8 cellular contexts compared by ENCODE assay signal in genomic region chr18:12038082-12038660, GRCh38. TPM values are rescaled to one million over a fixed set of nuclear protein-coding genes. Genes with fewer than 3 reads are reported as not detected.
DNase-seq lines count a peak whose midpoint lies in the region; ATAC-seq and TF ChIP-seq lines count a peak whose summit lies in the region.

No MANE protein-coding gene starts in this region.

- H3K4me3 ChIP-seq in trophoblast cell (ENCODE audit: low read depth, low read length), result no peak overlapping the region

- H3K27me3 Mint-ChIP-seq in activated CD8-positive, alpha-beta T cell treated with anti-CD3 and anti-CD28 coated beads for 36 hours, result peaks cover 11% of the 10 kb centered on the region

- no peak overlapping the region for H4K91ac ChIP-seq in trophoblast cell (ENCODE audit: low read depth, low read length)

- H3K9ac ChIP-seq in trophoblast cell (ENCODE audit: low read length), result no peak overlapping the region

- CTCF ChIA-PET in activated CD8-positive, alpha-beta T cell treated with anti-CD3 and anti-CD28 coated beads for 36 hours (lab: Charles Lee), result interaction anchor here (0.6 to 5.3 kb wide), 20 partner anchors 8 to 383 kb away, joined by 3 to 90 read pairs (median 4); no protein-coding TSS in a partner anchor

- H3K9me3 Mint-ChIP-seq in activated CD8-positive, alpha-beta T cell treated with anti-CD3 and anti-CD28 coated beads for 36 hours, result no peaks in the 10 kb centered on the region

- ATAC-seq in Right ventricle myocardium inferior (peak; percentile 18), foreskin keratinocyte (peak; percentile 47), HG03439 (IDR thresholded peaks at IDR 0.05; ENCODE audit: unreplicated experiment) (no peak)
- ATAC-seq in activated CD8-positive, alpha-beta T cell treated with anti-CD3 and anti-CD28 coated beads for 36 hours, result peak; percentile 43

- H2AK5ac ChIP-seq in trophoblast cell (ENCODE audit: low read length), result no peak overlapping the region

- intact Hi-C loops in Right ventricle myocardium inferior (cut with DNase I) (loop anchor here (2.0 kb wide), 3 partner anchors 39 to 305 kb away; no protein-coding TSS in a partner anchor), cardiac septum (cut with DNase I) (loop anchor here (5.0 to 10.0 kb wide), 2 partner anchors 53 to 306 kb away; partner anchors contain the start of gene IMPA2)
- intact Hi-C loops in activated CD8-positive, alpha-beta T cell treated with anti-CD3 and anti-CD28 coated beads for 36 hours (cut with micrococcal nuclease), result loop anchor here (2.0 to 5.0 kb wide), 2 partner anchors 99 to 306 kb away; no protein-coding TSS in a partner anchor

- peak overlapping the region; percentile 36 for H3K4me3 Mint-ChIP-seq in activated CD8-positive, alpha-beta T cell treated with anti-CD3 and anti-CD28 coated beads for 36 hours

- H3K18ac ChIP-seq in trophoblast cell (ENCODE audit: low read length), result no peak overlapping the region

- H3K4ac ChIP-seq in trophoblast cell (ENCODE audit: low read depth, low read length), result no peak overlapping the region

- peak overlapping the region; percentile 98 for H3K4me2 ChIP-seq in trophoblast cell (ENCODE audit: low read length)

- peak overlapping the region; percentile 73 for H3K27ac ChIP-seq in foreskin keratinocyte
- H3K27ac ChIP-seq in trophoblast cell (ENCODE audit: low read depth, low read length), result no peak overlapping the region

- H3K4me1 ChIP-seq in foreskin keratinocyte, result no peaks in the 10 kb centered on the region
- peaks cover 3 to 6% of the 10 kb centered on the region in 2 experiments for H3K4me1 ChIP-seq in trophoblast cell (ENCODE audit: control insufficient read depth in 1 of 2, insufficient read depth in 2 of 2, low read length in 2 of 2)

- H2BK5ac ChIP-seq in trophoblast cell (ENCODE audit: low read depth, low read length, poor library complexity), result no peak overlapping the region

- no peaks in the 10 kb centered on the region for H3K79me1 ChIP-seq in trophoblast cell (ENCODE audit: low read length)

- no peaks in the 10 kb centered on the region for H3K36me3 Mint-ChIP-seq in activated CD8-positive, alpha-beta T cell treated with anti-CD3 and anti-CD28 coated beads for 36 hours (ENCODE audit: low read depth)

- H3K14ac ChIP-seq in trophoblast cell (ENCODE audit: low read length), result no peak overlapping the region

- no peak overlapping the region for H2BK12ac ChIP-seq in trophoblast cell (ENCODE audit: low read length)

- H4K8ac ChIP-seq in trophoblast cell (ENCODE audit: low read depth, low read length), result no peak overlapping the region

- no peaks in the 10 kb centered on the region for H3K36me3 ChIP-seq in trophoblast cell (ENCODE audit: control insufficient read depth in 1 of 2, insufficient read depth in 2 of 2, low read length in 2 of 2)

- peak overlapping the region; percentile 14 for H2AFZ ChIP-seq in trophoblast cell (ENCODE audit: insufficient read depth, low read length, poor library complexity)

- no CpG with 5 or more reads among the region's 30 CpGs for WGBS in trophoblast cell (ENCODE audit: extremely low coverage, insufficient coverage, insufficient read length)

- no peak overlapping the region for H3K23ac ChIP-seq in trophoblast cell (ENCODE audit: low read length)

- H3K79me2 ChIP-seq in trophoblast cell (ENCODE audit: control insufficient read depth, insufficient read depth, low read length, poor library complexity), result no peaks in the 10 kb centered on the region

- no peak for TF ChIP-seq CTCF in activated CD8-positive, alpha-beta T cell treated with anti-CD3 and anti-CD28 coated beads for 36 hours (IDR thresholded peaks at IDR 0.05)
- no peak for TF ChIP-seq CTCF in foreskin keratinocyte (conservative IDR thresholded peaks at IDR 0.05)

- H3K27ac Mint-ChIP-seq in activated CD8-positive, alpha-beta T cell treated with anti-CD3 and anti-CD28 coated beads for 36 hours, result no peak overlapping the region

- no peaks in the 10 kb centered on the region for H3K27me3 ChIP-seq in foreskin keratinocyte
- H3K27me3 ChIP-seq in trophoblast cell (ENCODE audit: insufficient read depth, low read length), result peaks cover 8% of the 10 kb centered on the region

- no peak overlapping the region for H4K12ac ChIP-seq in trophoblast cell (ENCODE audit: low read depth, low read length)

- H3K9me3 ChIP-seq in trophoblast cell (ENCODE audit: insufficient read depth, low read depth, low read length), result no peaks in the 10 kb centered on the region

- peaks cover 6% of the 10 kb centered on the region for H3K4me1 Mint-ChIP-seq in activated CD8-positive, alpha-beta T cell treated with anti-CD3 and anti-CD28 coated beads for 36 hours (ENCODE audit: low read depth)

- H2BK120ac ChIP-seq in trophoblast cell (ENCODE audit: insufficient read depth, low read length, poor library complexity), result no peak overlapping the region

- DNase-seq in Right ventricle myocardium inferior (ENCODE audit: missing footprints) (no peak), cardiac septum (ENCODE audit: low spot score) (no peak), foreskin keratinocyte (peak in 1 of 2 donors; percentile 44), trophoblast cell (peak in 1 of 2 donors; percentile 23), NOMO-1 (lab: John Stamatoyannopoulos, UW; ENCODE audit: unreplicated experiment in 2 of 2) (no peak), hippocampal formation (lab: John Stamatoyannopoulos, UW) (no peak)
- peak; percentile 57 for DNase-seq in activated CD8-positive, alpha-beta T cell treated with anti-CD3 and anti-CD28 coated beads for 36 hours

- POLR2A ChIA-PET in activated CD8-positive, alpha-beta T cell treated with anti-CD3 and anti-CD28 coated beads for 36 hours (lab: Charles Lee), result no interaction called here

RNA-seq across cellular contexts. Expression of gene ANKRD62, which starts 55.5 kb away (rescaled TPM):
- total RNA-seq in Right ventricle myocardium inferior (not detected), cardiac septum (not detected), foreskin keratinocyte (not detected in 2 replicates)
- total RNA-seq in activated CD8-positive, alpha-beta T cell treated with anti-CD3 and anti-CD28 coated beads for 36 hours, result not detected
- polyA plus RNA-seq in foreskin keratinocyte, result not detected in 2 replicates
- polyA plus RNA-seq in trophoblast cell (2013), result not detected in 2 replicates

RNA-seq across cellular contexts. Expression of gene IMPA2, which starts 56.9 kb away (rescaled TPM):
- total RNA-seq in Right ventricle myocardium inferior (82.8 TPM), cardiac septum (19.9 TPM), foreskin keratinocyte (26.1 and 31.8 TPM in 2 replicates)
- total RNA-seq in activated CD8-positive, alpha-beta T cell treated with anti-CD3 and anti-CD28 coated beads for 36 hours, result 10 to 100 TPM; 17.7 to 20.8 TPM
- polyA plus RNA-seq in foreskin keratinocyte, result 31.7 and 35.0 TPM in 2 replicates
- 43.9 and 45.4 TPM in 2 replicates for polyA plus RNA-seq in trophoblast cell (2013)
